ENCODE assay signal across 12 cellular contexts in the genomic region with DNA sequence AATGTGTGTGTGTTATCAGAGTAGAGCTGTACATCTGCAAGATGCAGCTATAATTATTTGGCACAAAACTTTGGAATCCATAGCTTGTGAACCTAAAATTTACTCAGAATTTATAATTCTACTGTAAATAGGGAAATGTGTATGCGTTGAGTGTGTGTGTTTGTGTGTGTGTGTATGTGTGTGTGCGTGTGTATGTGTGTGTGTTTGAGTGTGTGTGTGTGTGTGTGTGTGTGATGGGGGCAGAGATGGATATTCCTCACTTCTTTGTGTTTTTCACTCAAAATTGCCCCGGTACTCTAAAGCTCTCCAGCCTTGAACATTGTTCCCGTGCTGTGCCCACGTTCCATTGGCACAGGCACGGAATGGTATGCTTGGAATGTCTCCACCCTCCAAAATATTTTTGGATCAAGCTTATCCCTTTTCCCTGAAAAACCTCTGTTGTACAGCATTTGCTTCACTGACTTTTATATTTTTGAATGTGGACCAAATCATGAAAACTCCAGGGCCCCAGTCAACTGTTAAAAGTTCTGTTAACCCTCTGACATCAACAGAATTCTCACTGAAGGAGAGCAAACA.
DNase-seq lines count a peak whose midpoint lies in the region; ATAC-seq and TF ChIP-seq lines count a peak whose summit lies in the region.
"Had no signal": no experiment of that assay in that cellular context is flagged by ENCODE, and none has a peak within 500 bp of the region (broad histone marks: within the 10 kb centered on the region; RNA-seq: fewer than 3 reads in every experiment).

No MANE protein-coding gene starts in this region.

- H2AK5ac ChIP-seq in mesendoderm (ENCODE audit: low read length): no peak overlapping the region

- H2BK120ac ChIP-seq in mesendoderm (ENCODE audit: low read depth, low read length): no peak overlapping the region

- H3K36me3 ChIP-seq in ACC112 (ENCODE audit: insufficient read depth, low read length): no peaks in the 10 kb centered on the region
- no peaks in the 10 kb centered on the region for H3K36me3 ChIP-seq in mesendoderm (ENCODE audit: control insufficient read depth, insufficient read depth, low read length)
- no peaks in the 10 kb centered on the region for H3K36me3 ChIP-seq in brain microvascular endothelial cell (replicated peaks)
- no peaks in the 10 kb centered on the region for H3K36me3 ChIP-seq in gastrocnemius medialis
- H3K36me3 ChIP-seq: vagina had no signal

- no peaks in the 10 kb centered on the region for H3K27me3 ChIP-seq in ACC112 (ENCODE audit: insufficient read depth, low read length)
- H3K27me3 ChIP-seq in mesendoderm (ENCODE audit: insufficient read depth, low read length, poor library complexity): no peaks in the 10 kb centered on the region
- no peaks in the 10 kb centered on the region for H3K27me3 ChIP-seq in dorsolateral prefrontal cortex
- no peaks in the 10 kb centered on the region for H3K27me3 ChIP-seq in brain microvascular endothelial cell (replicated peaks)
- H3K27me3 ChIP-seq in gastrocnemius medialis: no peaks in the 10 kb centered on the region
- H3K27me3 ChIP-seq: vagina had no signal

- H3K27ac ChIP-seq in ACC112 (ENCODE audit: low read depth, low read length) (no peak overlapping the region; the same call in 1 of the 2 replicates), mesendoderm (ENCODE audit: low read depth, low read length) (no peak overlapping the region), dorsolateral prefrontal cortex (no peak overlapping the region), brain microvascular endothelial cell (no peak overlapping the region), gastrocnemius medialis (no peak overlapping the region)
- H3K27ac ChIP-seq: vagina had no signal

- H2BK5ac ChIP-seq in mesendoderm (ENCODE audit: low read length): no peak overlapping the region

- no peak for TF ChIP-seq CTCF in cardiac fibroblast (IDR thresholded peaks at IDR 0.05; ENCODE audit: low read depth, low read length)
- TF ChIP-seq CTCF in dorsolateral prefrontal cortex (IDR thresholded peaks at IDR 0.05 in 54 of 56, conservative IDR thresholded peaks at IDR 0.05 in 2 of 56; ENCODE audit: low read depth in 1 of 56, partially characterized antibody in 56 of 56): no peak
- no peak for TF ChIP-seq CTCF in brain microvascular endothelial cell (IDR thresholded peaks at IDR 0.05; ENCODE audit: low read depth, low read length, missing control alignments)
- no peak for TF ChIP-seq CTCF in gastrocnemius medialis (IDR thresholded peaks at IDR 0.05 in 4 of 5, conservative IDR thresholded peaks at IDR 0.05 in 1 of 5)

- no peak overlapping the region for H2BK15ac ChIP-seq in mesendoderm (replicated peaks; ENCODE audit: low read depth)

- intact Hi-C loops in dorsolateral prefrontal cortex (cut with DNase I): no loop called here
- intact Hi-C loops in gastrocnemius medialis (cut with DNase I; ENCODE audit: low total_unique reads): no loop called here

- in situ Hi-C loops in brain microvascular endothelial cell (cut with HindIII; ENCODE audit: low pct_ligation_motif_present, low sequenced_read_pairs) (no loop called here), gastrocnemius medialis (cut with MboI; ENCODE audit: low sequenced_read_pairs in 4 of 4) (no loop called here)

- 100% methylated on average over 2 of the region's 6 CpGs for WGBS in mesendoderm (ENCODE audit: extremely low coverage, insufficient coverage, low lambda C conversion rate)

- H4K8ac ChIP-seq in mesendoderm (ENCODE audit: low read depth, low read length): no peak overlapping the region

- no peak overlapping the region for H3K9ac ChIP-seq in mesendoderm (ENCODE audit: low read length)

- H3K79me1 ChIP-seq in mesendoderm (ENCODE audit: low read length): no peaks in the 10 kb centered on the region

- no peak overlapping the region for H3K18ac ChIP-seq in mesendoderm (ENCODE audit: low read length)

- H3K79me2 ChIP-seq in ACC112 (ENCODE audit: control insufficient read depth, insufficient read depth, low read length, unreplicated experiment): no peaks in the 10 kb centered on the region
- H3K79me2 ChIP-seq in mesendoderm (ENCODE audit: control insufficient read depth, insufficient read depth, low read length): no peaks in the 10 kb centered on the region

- H3K4ac ChIP-seq in mesendoderm (ENCODE audit: low read depth, low read length): no peak overlapping the region

- peaks cover 35% of the 10 kb centered on the region for H3K4me1 ChIP-seq in ACC112 (ENCODE audit: control insufficient read depth, insufficient read depth, low read length, unreplicated experiment)
- H3K4me1 ChIP-seq in mesendoderm (ENCODE audit: control insufficient read depth, low read depth, low read length): no peaks in the 10 kb centered on the region
- no peaks in the 10 kb centered on the region for H3K4me1 ChIP-seq in gastrocnemius medialis
- H3K4me1 ChIP-seq: vagina had no signal

- ATAC-seq in gastrocnemius medialis: no peak

- no peaks in the 10 kb centered on the region for H3K9me3 ChIP-seq in gastrocnemius medialis
- H3K9me3 ChIP-seq: vagina had no signal

- peak overlapping the region; percentile 80 for H2AFZ ChIP-seq in ACC112 (ENCODE audit: low read length, unreplicated experiment)

- no peak overlapping the region for H3K56ac ChIP-seq in mesendoderm (ENCODE audit: low read length)

- DNase-seq in HT-29 (ENCODE audit: low spot score) (peak; percentile 26), cardiac fibroblast (ENCODE audit: low read depth in 2 of 2) (peak; percentile 28 to 83), mesendoderm (peak; percentile 21), dorsolateral prefrontal cortex (no peak), brain microvascular endothelial cell (no peak), gastrocnemius medialis (no peak), NCI-H524 treated with DMSO at 0.1 percent for 48 hours (lab: John Stamatoyannopoulos, UW) (no peak)
- DNase-seq: Karpas-422, NCI-H2171 treated with DMSO at 0.1 percent for 48 hours, nephron progenitor cell had no signal

- H3K23ac ChIP-seq in mesendoderm (ENCODE audit: low read length): no peak overlapping the region

- TF ChIP-seq POLR2A in gastrocnemius medialis (IDR thresholded peaks at IDR 0.05): no peak

- H4K5ac ChIP-seq in mesendoderm (ENCODE audit: low read length): no peak overlapping the region

- H3K4me3 ChIP-seq in ACC112 (ENCODE audit: low read depth, low read length) (peak overlapping the region; percentile 39; the same call in 1 of the 2 replicates), cardiac fibroblast (replicated peaks in 1 of 2; ENCODE audit: low read depth in 2 of 2, low read length in 2 of 2) (no peak overlapping the region), mesendoderm (ENCODE audit: low read length) (no peak overlapping the region), dorsolateral prefrontal cortex (no peak overlapping the region), brain microvascular endothelial cell (ENCODE audit: low read depth, low read length) (no peak overlapping the region), gastrocnemius medialis (no peak overlapping the region)
- H3K4me3 ChIP-seq: vagina had no signal

- H3K4me2 ChIP-seq in mesendoderm (ENCODE audit: low read length): no peak overlapping the region

Comparison
In these comparisons a context has a peak if more than half of its experiments do, and no peak if none do; other contexts are left out.
1. DNase-seq: peak in HT-29 (single experiment), cardiac fibroblast (2 of 2) and mesendoderm (single experiment); none in dorsolateral prefrontal cortex (0 of 10), brain microvascular endothelial cell (single experiment), gastrocnemius medialis (0 of 2) and NCI-H524 treated with DMSO at 0.1 percent for 48 hours (single experiment).